36 cellular contexts compared by ENCODE assay signal in genomic region chr5:154422298-154422697, GRCh38. TPM values are rescaled to one million over a fixed set of nuclear protein-coding genes. Genes with fewer than 3 reads are reported as not detected.
"Had no signal": no experiment of that assay in that cellular context is flagged by ENCODE, and none has a peak within 500 bp of the region (broad histone marks: within the 10 kb centered on the region; RNA-seq: fewer than 3 reads in every experiment).

No MANE protein-coding gene starts in this region.

- H3K36me3 ChIP-seq: colonic mucosa, SJCRH30 had no signal

- H3K4me1 ChIP-seq: colonic mucosa, SJCRH30 had no signal

- H3K27me3 Mint-ChIP-seq: activated B cell treated with CpG ODN at 0.5 μM for 24 hours; activated CD4-positive, alpha-beta memory T cell treated with anti-CD3 and anti-CD28 coated beads for 36 hours; activated CD8-positive, alpha-beta memory T cell treated with anti-CD3 and anti-CD28 coated beads, Interleukin-2, amount 10 ng/mL, durations not matched to agents 7 days and 5 days; activated naive CD8-positive, alpha-beta T cell treated with anti-CD3 and anti-CD28 coated beads for 36 hours; activated T-helper 17 cell treated with anti-CD3 and anti-CD28 coated beads, Interleukin-2, amount 50 U/mL, for 72 hours; central memory CD8-positive, alpha-beta T cell had no signal

- H3K9me3 ChIP-seq: colonic mucosa, SJCRH30 had no signal

- H3K4me3 Mint-ChIP-seq: activated B cell treated with CpG ODN at 0.5 μM for 24 hours; activated CD4-positive, alpha-beta memory T cell treated with anti-CD3 and anti-CD28 coated beads for 36 hours; activated CD8-positive, alpha-beta memory T cell treated with anti-CD3 and anti-CD28 coated beads, Interleukin-2, amount 10 ng/mL, durations not matched to agents 7 days and 5 days; activated naive CD8-positive, alpha-beta T cell treated with anti-CD3 and anti-CD28 coated beads for 36 hours; activated T-cell treated with anti-CD3 and anti-CD28 coated beads, Interleukin-2, amount 50 U/mL, for 72 hours; activated T-helper 17 cell treated with anti-CD3 and anti-CD28 coated beads, Interleukin-2, amount 50 U/mL, for 72 hours; central memory CD8-positive, alpha-beta T cell had no signal

- H3K4me1 Mint-ChIP-seq: activated B cell treated with CpG ODN at 0.5 μM for 24 hours had no signal

- H3K9me3 Mint-ChIP-seq: central memory CD8-positive, alpha-beta T cell had no signal

- DNase-seq: activated B cell treated with CpG ODN at 0.5 μM for 24 hours; activated CD4-positive, alpha-beta T cell treated with anti-CD3 and anti-CD28 coated beads for 4 hours; activated CD4-positive, alpha-beta T cell treated with anti-CD3 and anti-CD28 coated beads, Interleukin-2, amount 50 U/mL, for 1 hour; activated CD4-positive, CD25-positive, alpha-beta regulatory T cell treated with anti-CD3 and anti-CD28 coated beads, Interleukin-2, amount 50 U/mL, for 72 hours; activated CD8-positive, alpha-beta memory T cell treated with anti-CD3 and anti-CD28 coated beads, Interleukin-2, amount 10 ng/mL, durations not matched to agents 7 days and 5 days; activated effector memory CD4-positive, alpha-beta T cell treated with anti-CD3 and anti-CD28 coated beads, Interleukin-2, amount 50 U/mL, for 16 hours; activated naive CD4-positive, alpha-beta T cell; activated naive CD4-positive, alpha-beta T cell treated with anti-CD3 and anti-CD28 coated beads, Interleukin-2, amount 50 U/mL, for 16 hours; activated T-cell treated with anti-CD3 and anti-CD28 coated beads, Interleukin-2, amount 50 U/mL, for 1 hour; amniotic stem cell; aorta; colonic mucosa; KG1; MG63; NCI-H1105; NCI-H1417 treated with DMSO at 0.1 percent for 48 hours; NCI-H2029; NCI-H2171; NCI-H510A; NCI-H748 treated with DMSO at 0.1 percent for 48 hours; SHP77; T1000 had no signal

- H3K4me3 ChIP-seq: colonic mucosa, MG63, SJCRH30, SK-N-MC had no signal

- ATAC-seq: activated T-helper 17 cell treated with anti-CD3 and anti-CD28 coated beads, Interleukin-2, amount 50 U/mL, for 72 hours had no signal

- H3K27ac ChIP-seq: brain microvascular endothelial cell, colonic mucosa, SJCRH30, SK-N-MC, VCaP had no signal

- H3K27ac Mint-ChIP-seq: activated B cell treated with CpG ODN at 0.5 μM for 24 hours; activated CD4-positive, alpha-beta memory T cell treated with anti-CD3 and anti-CD28 coated beads for 36 hours; activated CD8-positive, alpha-beta memory T cell treated with anti-CD3 and anti-CD28 coated beads, Interleukin-2, amount 10 ng/mL, durations not matched to agents 7 days and 5 days; activated naive CD8-positive, alpha-beta T cell treated with anti-CD3 and anti-CD28 coated beads for 36 hours; activated T-helper 17 cell treated with anti-CD3 and anti-CD28 coated beads, Interleukin-2, amount 50 U/mL, for 72 hours had no signal

- H3K27me3 ChIP-seq: brain microvascular endothelial cell, colonic mucosa, MG63, SJCRH30 had no signal

RNA-seq across cellular contexts. Expression of gene HAND1, which starts 55.7 kb away (rescaled TPM):
- total RNA-seq: activated B cell treated with CpG ODN at 0.5 μM for 24 hours; activated CD4-positive, alpha-beta memory T cell treated with anti-CD3 and anti-CD28 coated beads for 36 hours; activated CD8-positive, alpha-beta memory T cell treated with anti-CD3 and anti-CD28 coated beads, Interleukin-2, amount 10 ng/mL, durations not matched to agents 7 days and 5 days; activated naive CD8-positive, alpha-beta T cell treated with anti-CD3 and anti-CD28 coated beads for 36 hours; activated T-cell treated with anti-CD3 and anti-CD28 coated beads, Interleukin-2, amount 50 U/mL, for 72 hours; activated T-helper 17 cell treated with anti-CD3 and anti-CD28 coated beads, Interleukin-2, amount 50 U/mL, for 72 hours; aorta; chondrocyte; OCI-LY7; RPMI7951; SJCRH30; T-helper 1 cell treated with Interleukin-12 subunit alpha and Interleukin-12 subunit beta and Interleukin-4 antibody, amounts not matched to agents 30 ng/mL and 1 ng/mL, for 36 hours; T-helper 2 cell treated with Interferon-gamma antibody and Interleukin-4, amounts not matched to agents 100 ng/mL and 5 ng/mL, for 36 hours had no signal
- polyA plus RNA-seq: aorta had no signal
